8 cellular contexts compared by ENCODE assay signal in the genomic region with DNA sequence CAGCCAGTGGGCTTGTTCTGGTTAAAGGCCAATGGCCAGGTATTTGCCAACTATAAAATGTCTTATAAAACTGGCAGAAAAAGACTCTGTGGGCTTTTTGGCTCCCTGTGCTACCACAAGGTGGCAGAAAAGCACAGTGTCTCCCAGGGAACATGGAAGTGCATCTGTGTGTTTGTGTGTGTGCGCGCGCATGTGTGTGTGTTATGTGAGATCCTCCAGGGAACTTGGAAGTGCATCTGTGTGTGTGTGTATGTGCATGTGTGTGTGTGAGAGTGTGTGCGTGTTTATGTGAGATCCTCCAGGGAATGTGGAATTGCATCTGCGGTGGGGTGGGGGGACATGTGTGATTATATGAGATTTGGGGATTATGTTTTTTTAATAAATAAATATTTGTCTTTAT. TPM values are rescaled to one million over a fixed set of nuclear protein-coding genes. Genes with fewer than 3 reads are reported as not detected.
A peak's percentile ranks its signal among the peaks of the same experiment; 100 is the strongest.
DNase-seq lines count a peak whose midpoint lies in the region; TF ChIP-seq lines count a peak whose summit lies in the region.

No MANE protein-coding gene starts in this region.

- in situ Hi-C loops in astrocyte of the spinal cord (cut with HindIII; ENCODE audit: low sequenced_read_pairs), result no loop called here

- H3K4me3 ChIP-seq in astrocyte of the spinal cord (ENCODE audit: low read depth, low read length), result no peak overlapping the region

- TF ChIP-seq CTCF in astrocyte of the spinal cord (IDR thresholded peaks at IDR 0.05; ENCODE audit: low read depth, low read length), result peak; percentile 87

- peak; percentile 91 for DNase-seq in DMS 273 (lab: John Stamatoyannopoulos, UW; ENCODE audit: unreplicated experiment)
- DNase-seq in HS-27A (ENCODE audit: low read depth), result peak; percentile 7
- DNase-seq in RPMI7951 (ENCODE audit: low read depth), result peak; percentile 65
- DNase-seq in astrocyte of the spinal cord (ENCODE audit: low read depth, low spot score), result peak; percentile 83
- DNase-seq in kidney glomerular epithelial cell (lab: John Stamatoyannopoulos, UW), result peak; percentile 62
- peak; percentile 22 to 30 for DNase-seq in stimulated activated CD8-positive, alpha-beta memory T cell treated with anti-CD3 and anti-CD28 coated beads, Interleukin-15, amount 100 ng/mL, for 48 hours (ENCODE audit: low read depth in 2 of 2)
- no peak for DNase-seq in mesenteric fat pad (ENCODE audit: low spot score)
- DNase-seq in cortex of kidney (lab: John Stamatoyannopoulos, UW), result no peak

RNA-seq across cellular contexts. Expression of gene ABI1, which starts 30.2 kb away (rescaled TPM):
- total RNA-seq in RPMI7951 (2014; rRNA removed; shearing (Covaris generic)), result 69.0 and 70.9 TPM in 2 replicates
- 42.6 TPM for total RNA-seq in mesenteric fat pad

Comparison
In these comparisons a context has a peak if more than half of its experiments do, and no peak if none do; other contexts are left out.
1. DNase-seq: peak in DMS 273 (single experiment), HS-27A (single experiment), RPMI7951 (single experiment), astrocyte of the spinal cord (single experiment), kidney glomerular epithelial cell (single experiment) and stimulated activated CD8-positive, alpha-beta memory T cell treated with anti-CD3 and anti-CD28 coated beads, Interleukin-15, amount 100 ng/mL, for 48 hours (2 of 2); none in mesenteric fat pad (single experiment) and cortex of kidney (single experiment).